In genomic region chr6:121780325-121781313, GRCh38 we compare ENCODE assay signal across 10 cellular contexts.
DNase-seq lines count a peak whose midpoint lies in the region; ATAC-seq, FAIRE-seq and TF ChIP-seq lines count a peak whose summit lies in the region.
"Had no signal": no experiment of that assay in that cellular context is flagged by ENCODE, and none has a peak within 500 bp of the region (broad histone marks: within the 10 kb centered on the region; RNA-seq: fewer than 3 reads in every experiment).

No MANE protein-coding gene starts in this region.

- H3K4me3 ChIP-seq in bronchial epithelial cell (ENCODE audit: low read depth, low read length) (no peak overlapping the region), lower lobe of right lung (no peak overlapping the region)

- H3K27me3 ChIP-seq in bronchial epithelial cell (ENCODE audit: control insufficient read depth, insufficient read depth, low read length) (no peaks in the 10 kb centered on the region), lower lobe of right lung (ENCODE audit: low read depth) (no peaks in the 10 kb centered on the region)

- no peak overlapping the region for H3K27ac ChIP-seq in lower lobe of right lung
- H3K27ac ChIP-seq: VCaP had no signal

- no peaks in the 10 kb centered on the region for H3K36me3 ChIP-seq in bronchial epithelial cell (ENCODE audit: control insufficient read depth, insufficient read depth, low read length)
- no peaks in the 10 kb centered on the region for H3K36me3 ChIP-seq in lower lobe of right lung

- H3K4me3 Mint-ChIP-seq in activated CD8-positive, alpha-beta memory T cell treated with anti-CD3 and anti-CD28 coated beads, Interleukin-2, amount 10 ng/mL, durations not matched to agents 7 days and 5 days, result no peak overlapping the region

- FAIRE-seq in HTR-8/SVneo (lab: Jason Lieb, UNC), result peak; percentile 66
- peak; percentile 84 for FAIRE-seq in bronchial epithelial cell (lab: Jason Lieb, UNC)

- peaks cover 4% of the 10 kb centered on the region for H3K9me3 Mint-ChIP-seq in activated CD8-positive, alpha-beta memory T cell treated with anti-CD3 and anti-CD28 coated beads, Interleukin-2, amount 10 ng/mL, durations not matched to agents 7 days and 5 days (ENCODE audit: low read depth)

- H3K36me3 Mint-ChIP-seq in activated CD8-positive, alpha-beta memory T cell treated with anti-CD3 and anti-CD28 coated beads, Interleukin-2, amount 10 ng/mL, durations not matched to agents 7 days and 5 days, result no peaks in the 10 kb centered on the region

- H3K9me3 ChIP-seq in lower lobe of right lung, result no peaks in the 10 kb centered on the region

- DNase-seq in A172 (ENCODE audit: low spot score), result peak; percentile 11
- no peak for DNase-seq in HTR-8/SVneo (ENCODE audit: insufficient read length, low spot score)
- DNase-seq in bronchial epithelial cell (ENCODE audit: low read depth), result peak; percentile 94
- DNase-seq in lower lobe of right lung, result peak; percentile 45
- DNase-seq in SIG-M5 (lab: John Stamatoyannopoulos, UW), result no peak
- DNase-seq in stimulated activated CD4-positive, alpha-beta T cell treated with anti-CD3 and anti-CD28 coated beads, Interleukin-2, amount 100 ng/mL, for 24 hours, result no peak
- DNase-seq in activated CD8-positive, alpha-beta memory T cell treated with anti-CD3 and anti-CD28 coated beads, Interleukin-2, amount 10 ng/mL, durations not matched to agents 7 days and 5 days, result no peak
- no peak for DNase-seq in GM19238 (ENCODE audit: insufficient read length, low spot score)
- DNase-seq: stimulated activated CD4-positive, alpha-beta T cell treated with anti-CD3 and anti-CD28 coated beads, Interleukin-4, amount 100 ng/mL, for 24 hours had no signal

- H3K27ac Mint-ChIP-seq in activated CD8-positive, alpha-beta memory T cell treated with anti-CD3 and anti-CD28 coated beads, Interleukin-2, amount 10 ng/mL, durations not matched to agents 7 days and 5 days, result no peak overlapping the region

- no peak for TF ChIP-seq CTCF in bronchial epithelial cell (IDR thresholded peaks at IDR 0.05; ENCODE audit: insufficient read depth, low read length, severe bottlenecking)
- no peak for TF ChIP-seq CTCF in lower lobe of right lung (IDR thresholded peaks at IDR 0.05)

- no peaks in the 10 kb centered on the region for H3K4me1 ChIP-seq in lower lobe of right lung

- intact Hi-C loops in lower lobe of right lung (cut with DNase I), result no loop called here

- CTCF ChIA-PET in activated CD8-positive, alpha-beta memory T cell treated with anti-CD3 and anti-CD28 coated beads, Interleukin-2, amount 10 ng/mL, durations not matched to agents 7 days and 5 days (lab: Charles Lee), result no interaction called here

- H3K4me1 Mint-ChIP-seq in activated CD8-positive, alpha-beta memory T cell treated with anti-CD3 and anti-CD28 coated beads, Interleukin-2, amount 10 ng/mL, durations not matched to agents 7 days and 5 days, result no peaks in the 10 kb centered on the region

- no peaks in the 10 kb centered on the region for H3K27me3 Mint-ChIP-seq in activated CD8-positive, alpha-beta memory T cell treated with anti-CD3 and anti-CD28 coated beads, Interleukin-2, amount 10 ng/mL, durations not matched to agents 7 days and 5 days

- peak; percentile 67 to 77 for ATAC-seq in lower lobe of right lung
- ATAC-seq in activated CD8-positive, alpha-beta memory T cell treated with anti-CD3 and anti-CD28 coated beads, Interleukin-2, amount 10 ng/mL, durations not matched to agents 7 days and 5 days, result no peak

Comparison
In these comparisons a context has a peak if more than half of its experiments do, and no peak if none do; other contexts are left out.
1. DNase-seq: peak in A172 (single experiment), bronchial epithelial cell (single experiment) and lower lobe of right lung (single experiment); none in HTR-8/SVneo (single experiment), SIG-M5 (single experiment), stimulated activated CD4-positive, alpha-beta T cell treated with anti-CD3 and anti-CD28 coated beads, Interleukin-2, amount 100 ng/mL, for 24 hours (0 of 2), activated CD8-positive, alpha-beta memory T cell treated with anti-CD3 and anti-CD28 coated beads, Interleukin-2, amount 10 ng/mL, durations not matched to agents 7 days and 5 days (single experiment) and GM19238 (single experiment).